ENCODE assay signal across 8 cellular contexts in the genomic region with DNA sequence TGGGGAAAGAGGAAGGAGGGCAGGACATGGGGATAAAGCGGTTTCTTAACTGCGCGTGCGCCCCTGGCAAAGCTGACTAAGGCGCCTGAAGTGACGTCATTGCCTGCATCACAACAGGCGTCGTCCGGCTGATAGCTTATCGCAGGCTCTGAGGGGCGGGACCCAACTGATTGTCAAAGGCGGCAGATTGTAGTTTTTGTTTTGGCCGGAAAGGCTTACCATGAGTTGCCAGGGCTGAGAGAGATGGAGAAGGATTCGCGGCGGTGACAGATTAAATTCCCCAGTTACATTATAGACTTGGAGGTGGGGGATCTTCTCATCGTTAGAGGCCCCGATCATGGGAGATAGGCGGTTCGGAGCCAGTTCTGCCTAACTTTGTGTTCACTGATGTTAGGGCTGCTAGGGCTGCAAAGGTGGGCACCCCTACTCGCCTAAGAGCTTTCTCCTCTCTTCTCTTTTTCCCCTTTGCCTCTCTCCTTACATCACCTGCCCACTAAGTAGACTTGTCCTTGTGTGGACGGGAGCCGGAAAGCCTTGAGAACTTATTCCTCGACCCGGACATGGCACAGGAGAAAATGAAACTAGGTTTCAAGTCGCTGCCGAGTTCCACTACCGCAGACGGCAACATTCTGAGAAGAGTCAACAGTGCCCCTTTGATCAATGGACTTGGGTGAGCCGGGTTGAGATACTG. TPM values are rescaled to one million over a fixed set of nuclear protein-coding genes. Genes with fewer than 3 reads are reported as not detected.
DNase-seq lines count a peak whose midpoint lies in the region; ATAC-seq and TF ChIP-seq lines count a peak whose summit lies in the region.

No MANE protein-coding gene starts in this region.

- H3K4me3 ChIP-seq in HAP-1 (peak overlapping the region; percentile 56), MG63 (peak overlapping the region; percentile 50), fibroblast of villous mesenchyme (ENCODE audit: low read depth, low read length) (peak overlapping the region; percentile 83), neural cell (ENCODE audit: low read length) (peak overlapping the region; percentile 69)

- H3K9me3 Mint-ChIP-seq in stimulated activated naive CD8-positive, alpha-beta T cell treated with anti-CD3 and anti-CD28 coated beads, Interleukin-15, amount 100 ng/mL, for 72 hours = no peaks in the 10 kb centered on the region

- H3F3A ChIP-seq in neural cell (ENCODE audit: insufficient read depth, low read length, poor library complexity, severe bottlenecking) = no peaks in the 10 kb centered on the region

- H4K20me1 ChIP-seq in neural cell (ENCODE audit: insufficient read depth) = no peaks in the 10 kb centered on the region

- H3K4me3 Mint-ChIP-seq in stimulated activated naive CD8-positive, alpha-beta T cell treated with anti-CD3 and anti-CD28 coated beads, Interleukin-15, amount 100 ng/mL, for 72 hours = peak overlapping the region; percentile 88 to 89

- H3K27ac Mint-ChIP-seq in stimulated activated naive CD8-positive, alpha-beta T cell treated with anti-CD3 and anti-CD28 coated beads, Interleukin-15, amount 100 ng/mL, for 72 hours = peak overlapping the region; percentile 98 to 99

- peaks cover 50% of the 10 kb centered on the region for H3K4me1 ChIP-seq in HAP-1

- H3K27me3 Mint-ChIP-seq in stimulated activated naive CD8-positive, alpha-beta T cell treated with anti-CD3 and anti-CD28 coated beads, Interleukin-15, amount 100 ng/mL, for 72 hours = no peaks in the 10 kb centered on the region

- H3K27me3 ChIP-seq in HAP-1 (ENCODE audit: low read depth) (no peaks in the 10 kb centered on the region), MG63 (no peaks in the 10 kb centered on the region), neural cell (ENCODE audit: insufficient read depth, low read depth, low read length) (no peaks in the 10 kb centered on the region)

- peak overlapping the region; percentile 50 for H3K9ac ChIP-seq in neural cell (ENCODE audit: low read length)

- H3K9me3 ChIP-seq in HAP-1 = no peaks in the 10 kb centered on the region
- H3K9me3 ChIP-seq in MG63 = no peaks in the 10 kb centered on the region
- H3K9me3 ChIP-seq in neural cell (ENCODE audit: low read length) = no peaks in the 10 kb centered on the region

- TF ChIP-seq CTCF in fibroblast of villous mesenchyme (IDR thresholded peaks at IDR 0.05; ENCODE audit: insufficient read depth, low read depth, low read length) (no peak), neural cell (IDR thresholded peaks at IDR 0.05; ENCODE audit: poor library complexity, severe bottlenecking) (no peak)

- DNase-seq in G401 (ENCODE audit: low spot score) = peak; percentile 95
- peak; percentile 91 to 95 for DNase-seq in HAP-1 (ENCODE audit: low spot score in 2 of 2)
- DNase-seq in MG63 = peak; percentile 74
- peak; percentile 63 for DNase-seq in SHP77 treated with DMSO at 0.1 percent for 48 hours (lab: John Stamatoyannopoulos, UW)
- DNase-seq in activated gamma-delta T cell (lab: John Stamatoyannopoulos, UW) = peak; percentile 31
- DNase-seq in fibroblast of villous mesenchyme (ENCODE audit: low read depth) = peak; percentile 94
- peak; percentile 68 to 86 for DNase-seq in stimulated activated naive CD8-positive, alpha-beta T cell treated with anti-CD3 and anti-CD28 coated beads, Interleukin-15, amount 100 ng/mL, for 72 hours

- no peak for TF ChIP-seq RAD21 in neural cell (conservative IDR thresholded peaks at IDR 0.05)

- peaks cover 17% of the 10 kb centered on the region for H3K4me1 Mint-ChIP-seq in stimulated activated naive CD8-positive, alpha-beta T cell treated with anti-CD3 and anti-CD28 coated beads, Interleukin-15, amount 100 ng/mL, for 72 hours

- H3K36me3 ChIP-seq in HAP-1 (replicated peaks) (no peaks in the 10 kb centered on the region), MG63 (no peaks in the 10 kb centered on the region), neural cell (ENCODE audit: insufficient read depth, low read length) (no peaks in the 10 kb centered on the region)

- in situ Hi-C loops in G401 (cut with HindIII; ENCODE audit: low sequenced_read_pairs) (no loop called here), HAP-1 (cut with MboI; ENCODE audit: low sequenced_read_pairs) (no loop called here)

- no peak for TF ChIP-seq EP300 in neural cell (conservative IDR thresholded peaks at IDR 0.05; ENCODE audit: poor library complexity, severe bottlenecking)

- no peaks in the 10 kb centered on the region for H3K9me2 ChIP-seq in neural cell (ENCODE audit: insufficient read depth, low read length)

- H3K79me2 ChIP-seq in neural cell (replicated peaks; ENCODE audit: insufficient read depth, low read length) = no peaks in the 10 kb centered on the region

- H2AFZ ChIP-seq in neural cell (ENCODE audit: low read depth, low read length) = peak overlapping the region; percentile 85

- ATAC-seq in stimulated activated naive CD8-positive, alpha-beta T cell treated with anti-CD3 and anti-CD28 coated beads, Interleukin-15, amount 100 ng/mL, for 72 hours = peak; percentile 95

- H3K4me2 ChIP-seq in neural cell (ENCODE audit: low read length) = peak overlapping the region; percentile 6

- peak overlapping the region; percentile 67 for H3K27ac ChIP-seq in neural cell (ENCODE audit: low read length)

TF ChIP-seq in neural cell, 6 proteins besides CTCF, POLR2A, EP300 and RAD21:
- no peak for TF ChIP-seq TAF1 (IDR thresholded peaks at IDR 0.05; ENCODE audit: low read depth)
- peak; percentile 81 for TF ChIP-seq MXI1 (conservative IDR thresholded peaks at IDR 0.05; ENCODE audit: poor library complexity, severe bottlenecking)
- peak; percentile 76 for TF ChIP-seq POLR2AphosphoS5 (IDR thresholded peaks at IDR 0.05)
- TF ChIP-seq EZH2 (IDR thresholded peaks at IDR 0.05; ENCODE audit: borderline replicate concordance, insufficient read depth, low read length, poor library complexity, severe bottlenecking) = no peak
TF ChIP-seq in neural cell: peak in this region for 2.

RNA-seq across cellular contexts. Expression of a gene that starts 10.2 kb away (rescaled TPM):
- 22.0 and 30.1 TPM in 2 replicates for total RNA-seq in G401 (2014; rRNA removed; shearing (Covaris generic))
- total RNA-seq in MG63 (2014; rRNA removed; shearing (Covaris generic); ENCODE audit: low replicate concordance) = 9.3 and 15.0 TPM in 2 replicates
- total RNA-seq in fibroblast of villous mesenchyme = 5.5 and 9.5 TPM in 2 replicates
- 20.2 and 21.8 TPM in 2 replicates for polyA plus RNA-seq in neural cell
- polyA minus RNA-seq in neural cell = 8.5 and 9.7 TPM in 2 replicates

Comparison
In these comparisons a context has a peak if more than half of its experiments do, and no peak if none do; other contexts are left out.
1. Peak in every context shown above with its lines: DNase-seq, ATAC-seq, H3K4me3 ChIP-seq and H3K27ac ChIP-seq.
2. DNase-seq: peak in every context shown above with its lines; median percentile 95 in G401; 94 in fibroblast of villous mesenchyme; 93 in HAP-1; 77 in stimulated activated naive CD8-positive, alpha-beta T cell treated with anti-CD3 and anti-CD28 coated beads, Interleukin-15, amount 100 ng/mL, for 72 hours; 74 in MG63; 63 in SHP77 treated with DMSO at 0.1 percent for 48 hours; 31 in activated gamma-delta T cell.